8 cellular contexts compared by ENCODE assay signal in the genomic region with DNA sequence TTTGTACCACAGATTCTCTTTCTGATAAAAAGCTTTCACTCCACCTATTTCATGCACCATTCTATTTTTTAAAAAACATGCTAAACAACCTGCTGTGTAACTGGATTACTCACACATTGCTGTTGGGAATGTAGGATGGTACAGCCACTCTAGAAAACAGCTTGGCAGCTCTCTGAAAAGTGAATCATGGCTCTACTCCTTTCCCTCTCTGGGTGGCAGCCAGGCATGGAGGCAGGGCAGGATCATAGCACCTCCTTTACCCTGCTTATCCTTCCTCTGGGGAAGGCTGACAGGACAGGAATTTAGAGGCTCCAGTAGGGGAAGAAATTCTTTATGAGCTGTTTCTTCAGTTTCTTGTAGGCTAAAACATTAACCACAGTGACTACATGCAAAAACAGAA. TPM values are rescaled to one million over a fixed set of nuclear protein-coding genes. Genes with fewer than 3 reads are reported as not detected.
A peak's percentile ranks its signal among the peaks of the same experiment; 100 is the strongest.
DNase-seq lines count a peak whose midpoint lies in the region; ATAC-seq and TF ChIP-seq lines count a peak whose summit lies in the region.

No MANE protein-coding gene starts in this region.

- CTCF ChIA-PET in MCF 10A (lab: Yijun Ruan, JAX) = interaction anchor here (0.6 to 10.5 kb wide), 13 partner anchors 11 to 234 kb away, joined by 3 to 103 read pairs (median 4); partner anchors contain the start of gene SLC18B1

- no peaks in the 10 kb centered on the region for H3K4me1 ChIP-seq in breast epithelium

- POLR2A ChIA-PET in MCF 10A (lab: Yijun Ruan, JAX) = interaction anchor here (0.6 to 4.1 kb wide), 21 partner anchors 10 to 251 kb away, joined by 3 to 37 read pairs (median 7); partner anchors contain the start of genes RPS12, SLC18B1 and STX7

- no peaks in the 10 kb centered on the region for H3K27me3 Mint-ChIP-seq in MCF 10A (ENCODE audit: insufficient read depth, unreplicated experiment)

- H3K4me1 Mint-ChIP-seq in MCF 10A (ENCODE audit: insufficient read depth, unreplicated experiment) = peaks cover 21% of the 10 kb centered on the region

- H3K27ac Mint-ChIP-seq in MCF 10A (ENCODE audit: low read depth, unreplicated experiment) = peak overlapping the region; percentile 70

- ATAC-seq in HG03432 (IDR thresholded peaks at IDR 0.05; ENCODE audit: unreplicated experiment) = no peak

- H3K9me3 ChIP-seq in breast epithelium = no peaks in the 10 kb centered on the region

- TF ChIP-seq POLR2A in breast epithelium (IDR thresholded peaks at IDR 0.05) = no peak

- H3K4me3 Mint-ChIP-seq in MCF 10A (ENCODE audit: unreplicated experiment) = peak overlapping the region; percentile 2

- H3K27me3 ChIP-seq in breast epithelium = no peaks in the 10 kb centered on the region

- intact Hi-C loops in MCF 10A (cut with micrococcal nuclease) = loop anchor here (1.0 to 5.0 kb wide), 3 partner anchors 34 to 82 kb away; no protein-coding TSS in a partner anchor
- intact Hi-C loops in breast epithelium (cut with DNase I; ENCODE audit: low total_unique reads) = no loop called here

- no peaks in the 10 kb centered on the region for H3K36me3 ChIP-seq in breast epithelium

- BruUV-seq in MCF 10A (replicated peaks; lab: Mats Ljungman, UMichigan) = no TSS peak

- TF ChIP-seq CTCF in MCF 10A (IDR thresholded peaks at IDR 0.05; ENCODE audit: unreplicated experiment) (no peak), breast epithelium (IDR thresholded peaks at IDR 0.05) (no peak)

- no peak overlapping the region for H3K4me3 ChIP-seq in breast epithelium

- DNase-seq in MCF 10A (ENCODE audit: unreplicated experiment) = peak; percentile 94
- DNase-seq in breast epithelium (ENCODE audit: low spot score in 2 of 2) = no peak
- peak; percentile 73 for DNase-seq in amniotic stem cell (lab: John Stamatoyannopoulos, UW)
- DNase-seq in iris pigment epithelial cell (ENCODE audit: low read depth) = peak; percentile 77
- peak; percentile 63 for DNase-seq in superior temporal gyrus (ENCODE audit: extremely low spot score)
- no peak for DNase-seq in activated CD4-positive, CD25-positive, alpha-beta regulatory T cell (lab: John Stamatoyannopoulos, UW)
- no peak for DNase-seq in NCI-H2107 (lab: John Stamatoyannopoulos, UW)

- no peak overlapping the region for H3K27ac ChIP-seq in breast epithelium

- peaks cover 11% of the 10 kb centered on the region for H3K36me3 Mint-ChIP-seq in MCF 10A (ENCODE audit: insufficient read depth, unreplicated experiment)

- no peaks in the 10 kb centered on the region for H3K9me3 Mint-ChIP-seq in MCF 10A (ENCODE audit: unreplicated experiment)

RNA-seq across cellular contexts. Expression of gene VNN2, which starts 6.7 kb away (rescaled TPM):
- total RNA-seq in MCF 10A (2022) (not detected in 2 replicates), breast epithelium (1 to 10 TPM; 1.8 to 3.5 (median 2.9) TPM)

RNA-seq across cellular contexts. Expression of gene SLC18B1, which starts 34.1 kb away (rescaled TPM):
- total RNA-seq in MCF 10A (2022) (19.5 and 21.0 TPM in 2 replicates), breast epithelium (10 to 100 TPM in 2 of 3 donors, 1 to 10 TPM in 1; 8.2 to 14.6 (median 14.1) TPM)

RNA-seq across cellular contexts. Expression of gene RPS12, which starts 50.0 kb away (rescaled TPM):
- total RNA-seq in MCF 10A (2022) (2,392 and 2,805 TPM in 2 replicates), breast epithelium (1,000 to 10,000 TPM; 2,117 to 3,829 (median 2,396) TPM)

RNA-seq across cellular contexts. Expression of gene VNN1, which starts 50.5 kb away (rescaled TPM):
- total RNA-seq in MCF 10A (2022) (3.5 and 5.4 TPM in 2 replicates), breast epithelium (1 to 10 TPM in 2 of 3 donors, under 1 TPM in 1; 0.98 to 8.6 (median 2.6) TPM)

Comparison
In these comparisons a context has a peak if more than half of its experiments do, and no peak if none do; other contexts are left out.
1. DNase-seq: peak in MCF 10A (single experiment), amniotic stem cell (single experiment), iris pigment epithelial cell (single experiment) and superior temporal gyrus (single experiment); none in breast epithelium (0 of 2), activated CD4-positive, CD25-positive, alpha-beta regulatory T cell (0 of 4) and NCI-H2107 (single experiment).